Comparison of ENCODE assay signal across 8 cellular contexts in the genomic region with DNA sequence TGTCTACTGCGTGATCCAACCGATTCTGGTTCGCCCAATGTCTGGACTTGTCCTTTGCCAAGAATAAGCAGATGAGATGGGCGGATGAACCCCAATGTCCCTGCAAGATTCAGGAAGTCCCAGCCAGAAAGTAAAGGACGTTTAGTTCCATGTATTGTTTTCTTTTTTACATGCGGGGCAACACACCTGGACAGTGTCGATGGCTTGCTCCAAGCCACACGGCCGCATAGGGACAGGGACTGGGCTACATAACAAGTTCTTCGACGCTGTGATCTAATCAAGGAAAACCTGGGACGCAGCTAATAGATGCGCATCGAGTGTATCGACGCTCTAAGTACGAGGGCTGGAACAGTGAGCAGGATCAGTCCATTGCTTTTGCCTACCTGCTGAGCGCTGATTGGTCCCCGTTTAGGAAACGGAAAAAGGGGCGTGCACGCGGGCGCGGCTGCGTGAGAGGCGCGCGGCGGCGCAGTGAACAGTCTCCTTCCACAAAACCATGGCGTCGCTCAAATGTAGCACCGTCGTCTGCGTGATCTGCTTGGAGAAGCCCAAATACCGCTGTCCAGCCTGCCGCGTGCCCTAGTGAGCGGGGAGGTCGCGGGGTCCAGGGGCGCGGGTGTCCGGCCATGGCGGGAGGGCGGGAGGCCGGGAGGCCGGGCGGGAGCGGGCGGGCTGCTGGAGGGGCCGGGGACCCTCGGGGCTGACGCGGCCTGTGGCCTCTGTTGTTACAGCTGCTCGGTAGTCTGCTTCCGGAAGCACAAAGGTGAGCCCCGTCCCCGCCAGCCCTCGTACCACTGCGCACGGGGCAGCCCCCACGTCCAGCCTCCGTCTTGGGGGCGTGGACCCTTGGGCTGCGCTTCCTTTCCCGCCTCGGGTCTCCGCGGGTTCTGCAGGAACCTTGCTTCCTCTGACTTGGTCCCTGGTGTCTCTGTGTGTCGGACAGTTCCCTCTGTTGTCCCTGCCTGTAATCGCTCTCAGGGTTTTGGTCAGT. TPM values are rescaled to one million over a fixed set of nuclear protein-coding genes. Genes with fewer than 3 reads are reported as not detected.
DNase-seq lines count a peak whose midpoint lies in the region; ATAC-seq and TF ChIP-seq lines count a peak whose summit lies in the region.

A gene (plus strand): TSS at position 478 of the 991 bp plus-strand sequence. CDS start 19 bp downstream, at position 497.

- peak; percentile 89 for ATAC-seq in HG02884 (IDR thresholded peaks at IDR 0.05; ENCODE audit: unreplicated experiment)
- ATAC-seq in left cardiac atrium = peak; percentile 91 to 94
- ATAC-seq in upper lobe of left lung (ENCODE audit: low FRiP score in 2 of 2) = peak; percentile 95 to 96

- H3K9me3 ChIP-seq in adrenal gland (replicated peaks in 1 of 3) = no peaks in the 10 kb centered on the region
- H3K9me3 ChIP-seq in upper lobe of left lung = no peaks in the 10 kb centered on the region

- H3K36me3 ChIP-seq in adrenal gland (replicated peaks in 1 of 2) = peaks cover 0 to 1% of the 10 kb centered on the region in 2 donors
- peaks cover 0 to 9% (median 0%) of the 10 kb centered on the region in 4 donors for H3K36me3 ChIP-seq in upper lobe of left lung

- TF ChIP-seq POLR2A in adrenal gland (IDR thresholded peaks at IDR 0.05) (peak in 1 of 2 donors; percentile 83), upper lobe of left lung (IDR thresholded peaks at IDR 0.05) (peak in 3 of 4 donors; percentile 39 to 75 (median 63))

- H3K27ac ChIP-seq in adrenal gland (peak within 1 kb of the TSS in 4 of 5 donors; percentile 70 to 92 (median 84)), upper lobe of left lung (peak within 1 kb of the TSS; percentile 74 to 91 (median 79))

- DNase-seq in GM13977 (ENCODE audit: low spot score) (peak; percentile 98), NCI-H146 treated with DMSO at 0.1 percent for 48 hours (lab: John Stamatoyannopoulos, UW; ENCODE audit: unreplicated experiment) (peak; percentile 85), T-helper 1 cell (peak; percentile 77 to 94 (median 86)), adrenal gland (peak; percentile 90 to 97 (median 93)), left cardiac atrium (peak; percentile 93), posterior vena cava (ENCODE audit: low spot score) (peak; percentile 97), upper lobe of left lung (peak; percentile 95 to 96)

- 0 to 1% (median 0%) methylated on average over 23 to 73 of the region's 73 CpGs for WGBS in adrenal gland, 4 donors
- WGBS in upper lobe of left lung, 2 donors = 1% methylated on average over 19 to 62 of the region's 73 CpGs

- H3K4me1 ChIP-seq in adrenal gland (replicated peaks in 1 of 2) (peaks cover 12 to 29% of the 10 kb centered on the region in 2 donors), upper lobe of left lung (peaks cover 25 to 39% (median 31%) of the 10 kb centered on the region in 4 donors)

- H3K4me3 ChIP-seq in adrenal gland (peak within 1 kb of the TSS; percentile 27 to 92 (median 60)), upper lobe of left lung (peak within 1 kb of the TSS; percentile 82 to 100 (median 89))

- intact Hi-C loops in adrenal gland (cut with DNase I) (loop anchor here in 1 of 2 donors (10.0 kb wide), 1 partner anchor 512 kb away; no protein-coding TSS in a partner anchor), left cardiac atrium (cut with DNase I) (no loop called here), posterior vena cava (cut with DNase I) (loop anchor here in 1 of 2 donors (10.0 kb wide), 1 partner anchor 522 kb away; no protein-coding TSS in a partner anchor)

- no peaks in the 10 kb centered on the region for H3K27me3 ChIP-seq in adrenal gland
- H3K27me3 ChIP-seq in upper lobe of left lung = peaks cover 0 to 2% (median 0%) of the 10 kb centered on the region in 4 donors

- TF ChIP-seq CTCF in GM13977 (IDR thresholded peaks at IDR 0.05; ENCODE audit: extremely low read depth, insufficient read depth, missing control alignments) = no peak
- no peak for TF ChIP-seq CTCF in adrenal gland (IDR thresholded peaks at IDR 0.05)
- TF ChIP-seq CTCF in upper lobe of left lung (IDR thresholded peaks at IDR 0.05) = peak in 1 of 6 experiments; percentile 37

- in situ Hi-C loops in GM13977 (cut with MboI; ENCODE audit: low pct_unique_long_range_greater_than_20kb, low sequenced_read_pairs, unreplicated experiment) = no loop called here

- TF ChIP-seq EP300 in upper lobe of left lung (IDR thresholded peaks at IDR 0.05) = no peak

RNA-seq across cellular contexts. Expression of the gene that starts here (rescaled TPM):
- total RNA-seq in adrenal gland (10 to 100 TPM; 13.6 to 43.9 (median 34.1) TPM), left cardiac atrium (10 to 100 TPM; 15.7 to 20.5 TPM), posterior vena cava (10 to 100 TPM; 20.7 to 20.9 TPM), upper lobe of left lung (10 to 100 TPM in 5 of 6 donors, 1 to 10 TPM in 1; 7.7 to 26.0 (median 21.6) TPM)
- 10 to 100 TPM; 26.5 to 59.8 (median 34.5) TPM for polyA plus RNA-seq in adrenal gland

Comparison
In these comparisons a context has a peak if more than half of its experiments do, and no peak if none do; other contexts are left out.
1. Peak in every context shown above with its lines: DNase-seq, ATAC-seq, H3K4me3 ChIP-seq and H3K27ac ChIP-seq.